ENCODE assay signal across 18 cellular contexts in genomic region chr14:52054678-52055077, GRCh38. TPM values are rescaled to one million over a fixed set of nuclear protein-coding genes. Genes with fewer than 3 reads are reported as not detected.
DNase-seq lines count a peak whose midpoint lies in the region; ATAC-seq, FAIRE-seq and TF ChIP-seq lines count a peak whose summit lies in the region.
"Had no signal": no experiment of that assay in that cellular context is flagged by ENCODE, and none has a peak within 500 bp of the region (broad histone marks: within the 10 kb centered on the region; RNA-seq: fewer than 3 reads in every experiment).

No MANE protein-coding gene starts in this region.

- FAIRE-seq in GM19239 (lab: Jason Lieb, UNC) = no peak
- FAIRE-seq: D721Med, GM18507, H54 had no signal

- H3K27ac Mint-ChIP-seq in HFFc6 = peak overlapping the region; percentile 6

- 0 to 90% methylated on average over 1 of the region's 1 CpG for whole genome bisulfite sequencing in heart right ventricle, 2 donors
- 45 to 56% methylated on average over 1 of the region's 1 CpG for WGBS in gastroesophageal sphincter (ENCODE audit: low coverage in 1 of 2), 2 donors
- WGBS in thyroid gland, 2 donors = 36 to 44% methylated on average over 1 of the region's 1 CpG
- WGBS in testis, 2 donors = 50 to 58% methylated on average over 1 of the region's 1 CpG

- peaks cover 43% of the 10 kb centered on the region for H3K36me3 Mint-ChIP-seq in HFFc6 (ENCODE audit: low read depth)

- H3K9me3 ChIP-seq in heart right ventricle (no peaks in the 10 kb centered on the region), gastroesophageal sphincter (no peaks in the 10 kb centered on the region), thyroid gland (no peaks in the 10 kb centered on the region), testis (no peaks in the 10 kb centered on the region)

- H3K36me3 ChIP-seq in heart right ventricle (peaks cover 0 to 60% (median 6%) of the 10 kb centered on the region in 9 donors), gastroesophageal sphincter (peaks cover 0 to 19% of the 10 kb centered on the region in 2 donors), thyroid gland (no peaks in the 10 kb centered on the region), testis (ENCODE audit: low read depth, missing control alignments) (no peaks in the 10 kb centered on the region)

- intact Hi-C loops in heart right ventricle (cut with DNase I) = no loop called here
- intact Hi-C loops in cardiac septum (cut with DNase I) = no loop called here
- intact Hi-C loops in thyroid gland (cut with DNase I) = no loop called here
- intact Hi-C loops in testis (cut with DNase I; ENCODE audit: low total_unique reads) = no loop called here

- TF ChIP-seq POLR2A in gastroesophageal sphincter (IDR thresholded peaks at IDR 0.05) = no peak
- no peak for TF ChIP-seq POLR2A in thyroid gland (IDR thresholded peaks at IDR 0.05)
- no peak for TF ChIP-seq POLR2A in testis (IDR thresholded peaks at IDR 0.05)

- H3K4me3 ChIP-seq in heart right ventricle = no peak overlapping the region
- no peak overlapping the region for H3K4me3 ChIP-seq in gastroesophageal sphincter
- no peak overlapping the region for H3K4me3 ChIP-seq in thyroid gland (replicated peaks in 1 of 3)
- H3K4me3 ChIP-seq in testis = no peak overlapping the region

- no peak for DNase-seq in heart right ventricle
- no peak for DNase-seq in cardiac septum (ENCODE audit: low spot score)
- DNase-seq in HFFc6 = no peak
- no peak for DNase-seq in thyroid gland
- no peak for DNase-seq in testis
- DNase-seq in GM19239 (ENCODE audit: insufficient read length, low spot score) = no peak
- DNase-seq: NCI-H1417 treated with DMSO at 0.1 percent for 48 hours, NCI-H187 treated with DMSO at 0.1 percent for 48 hours, NCI-H226, NCI-H524, NCI-H82, RPMI8226 had no signal

- peak overlapping the region; percentile 33 for H3K4me3 Mint-ChIP-seq in HFFc6

- peaks cover 12 to 83% (median 72%) of the 10 kb centered on the region in 9 donors for H3K4me1 ChIP-seq in heart right ventricle
- H3K4me1 ChIP-seq in gastroesophageal sphincter = peaks cover 35 to 80% (median 38%) of the 10 kb centered on the region in 3 donors
- H3K4me1 ChIP-seq in thyroid gland = peaks cover 56 to 70% of the 10 kb centered on the region in 2 donors
- H3K4me1 ChIP-seq in testis = peaks cover 11% of the 10 kb centered on the region

- no peaks in the 10 kb centered on the region for H3K27me3 Mint-ChIP-seq in HFFc6 (ENCODE audit: insufficient read depth)

- no peaks in the 10 kb centered on the region for H3K9me3 Mint-ChIP-seq in HFFc6

- no peak for TF ChIP-seq CTCF in heart right ventricle (IDR thresholded peaks at IDR 0.05)
- no peak for TF ChIP-seq CTCF in HFFc6 (IDR thresholded peaks at IDR 0.05)
- TF ChIP-seq CTCF in gastroesophageal sphincter (IDR thresholded peaks at IDR 0.05) = no peak
- no peak for TF ChIP-seq CTCF in thyroid gland (IDR thresholded peaks at IDR 0.05)
- no peak for TF ChIP-seq CTCF in testis (IDR thresholded peaks at IDR 0.05)

- no peak for TF ChIP-seq EP300 in gastroesophageal sphincter (IDR thresholded peaks at IDR 0.05)

- H3K27ac ChIP-seq in heart right ventricle (peak overlapping the region in 8 of 10 donors; percentile 4 to 84 (median 68)), gastroesophageal sphincter (peak overlapping the region; percentile 20 to 93 (median 88)), thyroid gland (peak overlapping the region; percentile 71 to 95 (median 80)), testis (no peak overlapping the region)
- H3K27ac ChIP-seq: C4-2B had no signal

- no peaks in the 10 kb centered on the region for H3K27me3 ChIP-seq in heart right ventricle
- no peaks in the 10 kb centered on the region for H3K27me3 ChIP-seq in gastroesophageal sphincter
- H3K27me3 ChIP-seq in thyroid gland = no peaks in the 10 kb centered on the region
- H3K27me3 ChIP-seq in testis = no peaks in the 10 kb centered on the region

- ATAC-seq in heart right ventricle (no peak), gastroesophageal sphincter (no peak), GM18517 (IDR thresholded peaks at IDR 0.05; ENCODE audit: unreplicated experiment) (no peak)

- H3K4me1 Mint-ChIP-seq in HFFc6 (ENCODE audit: low read depth) = peaks cover 71% of the 10 kb centered on the region

RNA-seq across cellular contexts. Expression of gene NID2, which starts 14.2 kb away (rescaled TPM):
- total RNA-seq in heart right ventricle (10 to 100 TPM; 26.6 to 66.0 (median 39.2) TPM), cardiac septum (37.3 TPM), gastroesophageal sphincter (10 to 100 TPM; 35.0 to 71.9 (median 63.3) TPM), thyroid gland (100 to 1,000 TPM; 115 to 207 (median 130) TPM), testis (1 to 10 TPM; 5.3 to 8.1 TPM)
- polyA plus RNA-seq in heart right ventricle (10 to 100 TPM; 15.1 to 29.8 TPM), testis (ENCODE audit: insufficient read depth, low read depth, low replicate concordance) (10.6 TPM)
- 100 to 1,000 TPM in 5 of 6 experiments, 10 to 100 TPM in 1; 97.3 to 125 (median 113) TPM for total RNA-seq in HFFc6 (2021; fragmentation: NEBNext Ultra II Directional; extraction: Animal tissue kit (Norgen Biotek cat#: 25700))

Comparison
In these comparisons a context has a peak if more than half of its experiments do, and no peak if none do; other contexts are left out.
1. H3K27ac ChIP-seq: peak in heart right ventricle (8 of 10), gastroesophageal sphincter (4 of 4) and thyroid gland (3 of 3); none in testis (0 of 2).